Comparison of ENCODE assay signal across 1 cellular context in the genomic region with DNA sequence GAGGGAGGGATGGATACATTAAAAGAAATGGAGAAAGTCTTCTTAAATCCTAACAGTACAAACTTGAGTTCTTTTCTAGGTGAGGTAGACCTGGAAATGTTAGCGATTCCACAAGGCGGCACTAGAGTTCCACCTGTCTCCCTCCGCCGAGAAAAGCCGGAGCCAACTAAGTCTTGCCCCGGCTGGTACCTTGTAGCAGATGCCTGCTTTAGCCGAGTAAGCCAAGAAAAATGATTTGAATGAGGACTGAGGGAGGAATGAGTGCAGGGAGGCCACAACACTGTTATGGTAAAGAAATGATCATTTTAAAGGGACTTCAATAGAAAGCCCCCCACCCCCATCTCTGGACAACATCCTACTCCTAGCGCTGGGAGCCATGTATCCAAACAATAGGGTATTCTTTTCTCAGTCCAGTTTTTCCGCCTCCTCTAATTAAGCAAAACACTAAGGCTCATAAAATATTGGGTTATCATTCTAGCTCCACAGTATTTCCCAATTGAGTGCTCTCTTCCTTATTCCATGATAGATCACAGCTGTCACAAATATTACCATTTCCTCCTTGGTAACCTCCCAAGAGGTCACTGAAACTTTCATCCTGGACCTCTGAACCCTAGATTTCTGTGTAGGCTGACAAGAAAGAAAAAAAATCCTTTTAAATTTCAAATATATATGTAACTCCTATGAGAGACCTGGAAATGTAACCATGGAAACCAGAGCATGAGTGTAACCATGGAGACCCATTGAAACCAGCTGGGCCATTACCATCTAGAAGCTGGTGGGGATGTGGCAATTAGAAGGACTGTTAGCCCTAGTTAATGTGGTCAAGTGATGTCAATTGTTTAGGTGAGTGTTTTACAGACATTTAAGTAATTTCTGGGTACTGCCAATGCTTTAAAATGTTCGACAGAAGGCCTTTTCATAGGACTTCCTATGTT.
TF ChIP-seq lines count a peak whose summit lies in the region.

No MANE protein-coding gene starts in this region.

TF ChIP-seq in HEK293, 187 proteins besides CTCF, POLR2A, EP300 and RAD21 (continued from another document):
- TF ChIP-seq, protein P1, sequence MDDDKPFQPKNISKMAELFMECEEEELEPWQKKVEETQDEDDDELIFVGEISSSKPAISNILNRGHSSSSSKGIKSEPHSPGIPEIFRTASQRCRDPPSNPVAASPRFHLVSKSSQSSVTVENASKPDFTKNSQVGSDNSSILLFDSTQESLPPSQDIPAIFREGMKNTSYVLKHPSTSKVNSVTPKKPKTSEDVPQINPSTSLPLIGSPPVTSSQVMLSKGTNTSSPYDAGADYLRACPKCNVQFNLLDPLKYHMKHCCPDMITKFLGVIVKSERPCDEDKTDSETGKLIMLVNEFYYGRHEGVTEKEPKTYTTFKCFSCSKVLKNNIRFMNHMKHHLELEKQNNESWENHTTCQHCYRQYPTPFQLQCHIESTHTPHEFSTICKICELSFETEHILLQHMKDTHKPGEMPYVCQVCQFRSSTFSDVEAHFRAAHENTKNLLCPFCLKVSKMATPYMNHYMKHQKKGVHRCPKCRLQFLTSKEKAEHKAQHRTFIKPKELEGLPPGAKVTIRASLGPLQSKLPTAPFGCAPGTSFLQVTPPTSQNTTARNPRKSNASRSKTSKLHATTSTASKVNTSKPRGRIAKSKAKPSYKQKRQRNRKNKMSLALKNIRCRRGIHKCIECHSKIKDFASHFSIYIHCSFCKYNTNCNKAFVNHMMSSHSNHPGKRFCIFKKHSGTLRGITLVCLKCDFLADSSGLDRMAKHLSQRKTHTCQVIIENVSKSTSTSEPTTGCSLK (tag by site-specific recombination; IDR thresholded peaks at IDR 0.05): no peak
- TF ChIP-seq, protein P2, sequence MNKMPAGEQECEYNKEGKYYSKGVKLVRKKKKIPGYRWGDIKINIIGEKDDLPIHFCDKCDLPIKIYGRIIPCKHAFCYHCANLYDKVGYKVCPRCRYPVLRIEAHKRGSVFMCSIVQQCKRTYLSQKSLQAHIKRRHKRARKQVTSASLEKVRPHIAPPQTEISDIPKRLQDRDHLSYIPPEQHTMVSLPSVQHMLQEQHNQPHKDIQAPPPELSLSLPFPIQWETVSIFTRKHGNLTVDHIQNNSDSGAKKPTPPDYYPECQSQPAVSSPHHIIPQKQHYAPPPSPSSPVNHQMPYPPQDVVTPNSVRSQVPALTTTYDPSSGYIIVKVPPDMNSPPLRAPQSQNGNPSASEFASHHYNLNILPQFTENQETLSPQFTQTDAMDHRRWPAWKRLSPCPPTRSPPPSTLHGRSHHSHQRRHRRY (tag by site-specific recombination; IDR thresholded peaks at IDR 0.05): no peak
- peak; percentile 42; the same call in 1 of the 2 replicates for TF ChIP-seq MYNN (tag by site-specific recombination; IDR thresholded peaks at IDR 0.05; ENCODE audit: borderline replicate concordance)
- no peak for TF ChIP-seq ZNF596 (tag by site-specific recombination; IDR thresholded peaks at IDR 0.05)
- no peak for TF ChIP-seq ZNF514 (tag by site-specific recombination; IDR thresholded peaks at IDR 0.05)
- peak; percentile 28; the same call in 1 of the 2 replicates for TF ChIP-seq ZNF629 (tag by site-specific recombination; IDR thresholded peaks at IDR 0.05)
- no peak for TF ChIP-seq ZNF707 (tag by site-specific recombination; IDR thresholded peaks at IDR 0.05)
- TF ChIP-seq, protein P3, sequence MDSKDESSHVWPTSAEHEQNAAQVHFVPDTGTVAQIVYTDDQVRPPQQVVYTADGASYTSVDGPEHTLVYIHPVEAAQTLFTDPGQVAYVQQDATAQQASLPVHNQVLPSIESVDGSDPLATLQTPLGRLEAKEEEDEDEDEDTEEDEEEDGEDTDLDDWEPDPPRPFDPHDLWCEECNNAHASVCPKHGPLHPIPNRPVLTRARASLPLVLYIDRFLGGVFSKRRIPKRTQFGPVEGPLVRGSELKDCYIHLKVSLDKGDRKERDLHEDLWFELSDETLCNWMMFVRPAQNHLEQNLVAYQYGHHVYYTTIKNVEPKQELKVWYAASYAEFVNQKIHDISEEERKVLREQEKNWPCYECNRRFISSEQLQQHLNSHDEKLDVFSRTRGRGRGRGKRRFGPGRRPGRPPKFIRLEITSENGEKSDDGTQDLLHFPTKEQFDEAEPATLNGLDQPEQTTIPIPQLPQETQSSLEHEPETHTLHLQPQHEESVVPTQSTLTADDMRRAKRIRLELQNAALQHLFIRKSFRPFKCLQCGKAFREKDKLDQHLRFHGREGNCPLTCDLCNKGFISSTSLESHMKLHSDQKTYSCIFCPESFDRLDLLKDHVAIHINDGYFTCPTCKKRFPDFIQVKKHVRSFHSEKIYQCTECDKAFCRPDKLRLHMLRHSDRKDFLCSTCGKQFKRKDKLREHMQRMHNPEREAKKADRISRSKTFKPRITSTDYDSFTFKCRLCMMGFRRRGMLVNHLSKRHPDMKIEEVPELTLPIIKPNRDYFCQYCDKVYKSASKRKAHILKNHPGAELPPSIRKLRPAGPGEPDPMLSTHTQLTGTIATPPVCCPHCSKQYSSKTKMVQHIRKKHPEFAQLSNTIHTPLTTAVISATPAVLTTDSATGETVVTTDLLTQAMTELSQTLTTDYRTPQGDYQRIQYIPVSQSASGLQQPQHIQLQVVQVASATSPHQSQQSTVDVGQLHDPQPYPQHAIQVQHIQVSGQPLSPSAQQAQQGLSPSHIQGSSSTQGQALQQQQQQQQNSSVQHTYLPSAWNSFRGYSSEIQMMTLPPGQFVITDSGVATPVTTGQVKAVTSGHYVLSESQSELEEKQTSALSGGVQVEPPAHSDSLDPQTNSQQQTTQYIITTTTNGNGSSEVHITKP (tag by site-specific recombination; IDR thresholded peaks at IDR 0.05): peak; percentile 40
- no peak for TF ChIP-seq ZNF202 (tag by site-specific recombination; IDR thresholded peaks at IDR 0.05; ENCODE audit: borderline replicate concordance)
- no peak for TF ChIP-seq ZNF302 (tag by site-specific recombination; IDR thresholded peaks at IDR 0.05; ENCODE audit: low read depth)
- no peak for TF ChIP-seq ZBTB7A (tag by site-specific recombination; IDR thresholded peaks at IDR 0.05; ENCODE audit: low read depth)
- TF ChIP-seq, protein P4, sequence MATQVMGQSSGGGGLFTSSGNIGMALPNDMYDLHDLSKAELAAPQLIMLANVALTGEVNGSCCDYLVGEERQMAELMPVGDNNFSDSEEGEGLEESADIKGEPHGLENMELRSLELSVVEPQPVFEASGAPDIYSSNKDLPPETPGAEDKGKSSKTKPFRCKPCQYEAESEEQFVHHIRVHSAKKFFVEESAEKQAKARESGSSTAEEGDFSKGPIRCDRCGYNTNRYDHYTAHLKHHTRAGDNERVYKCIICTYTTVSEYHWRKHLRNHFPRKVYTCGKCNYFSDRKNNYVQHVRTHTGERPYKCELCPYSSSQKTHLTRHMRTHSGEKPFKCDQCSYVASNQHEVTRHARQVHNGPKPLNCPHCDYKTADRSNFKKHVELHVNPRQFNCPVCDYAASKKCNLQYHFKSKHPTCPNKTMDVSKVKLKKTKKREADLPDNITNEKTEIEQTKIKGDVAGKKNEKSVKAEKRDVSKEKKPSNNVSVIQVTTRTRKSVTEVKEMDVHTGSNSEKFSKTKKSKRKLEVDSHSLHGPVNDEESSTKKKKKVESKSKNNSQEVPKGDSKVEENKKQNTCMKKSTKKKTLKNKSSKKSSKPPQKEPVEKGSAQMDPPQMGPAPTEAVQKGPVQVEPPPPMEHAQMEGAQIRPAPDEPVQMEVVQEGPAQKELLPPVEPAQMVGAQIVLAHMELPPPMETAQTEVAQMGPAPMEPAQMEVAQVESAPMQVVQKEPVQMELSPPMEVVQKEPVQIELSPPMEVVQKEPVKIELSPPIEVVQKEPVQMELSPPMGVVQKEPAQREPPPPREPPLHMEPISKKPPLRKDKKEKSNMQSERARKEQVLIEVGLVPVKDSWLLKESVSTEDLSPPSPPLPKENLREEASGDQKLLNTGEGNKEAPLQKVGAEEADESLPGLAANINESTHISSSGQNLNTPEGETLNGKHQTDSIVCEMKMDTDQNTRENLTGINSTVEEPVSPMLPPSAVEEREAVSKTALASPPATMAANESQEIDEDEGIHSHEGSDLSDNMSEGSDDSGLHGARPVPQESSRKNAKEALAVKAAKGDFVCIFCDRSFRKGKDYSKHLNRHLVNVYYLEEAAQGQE (tag by site-specific recombination; IDR thresholded peaks at IDR 0.05): no peak
- TF ChIP-seq, protein P5, sequence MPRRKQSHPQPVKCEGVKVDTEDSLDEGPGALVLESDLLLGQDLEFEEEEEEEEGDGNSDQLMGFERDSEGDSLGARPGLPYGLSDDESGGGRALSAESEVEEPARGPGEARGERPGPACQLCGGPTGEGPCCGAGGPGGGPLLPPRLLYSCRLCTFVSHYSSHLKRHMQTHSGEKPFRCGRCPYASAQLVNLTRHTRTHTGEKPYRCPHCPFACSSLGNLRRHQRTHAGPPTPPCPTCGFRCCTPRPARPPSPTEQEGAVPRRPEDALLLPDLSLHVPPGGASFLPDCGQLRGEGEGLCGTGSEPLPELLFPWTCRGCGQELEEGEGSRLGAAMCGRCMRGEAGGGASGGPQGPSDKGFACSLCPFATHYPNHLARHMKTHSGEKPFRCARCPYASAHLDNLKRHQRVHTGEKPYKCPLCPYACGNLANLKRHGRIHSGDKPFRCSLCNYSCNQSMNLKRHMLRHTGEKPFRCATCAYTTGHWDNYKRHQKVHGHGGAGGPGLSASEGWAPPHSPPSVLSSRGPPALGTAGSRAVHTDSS (tag by site-specific recombination; IDR thresholded peaks at IDR 0.05): no peak
- 0 out of 2 replicates have a peak, but pooled peaks have one; percentile 12 for TF ChIP-seq ZEB2 (tag by site-specific recombination; IDR thresholded peaks at IDR 0.05)
- TF ChIP-seq ZNF404 (tag by site-specific recombination; IDR thresholded peaks at IDR 0.05): no peak
- no peak for TF ChIP-seq ZNF2 (tag by site-specific recombination; IDR thresholded peaks at IDR 0.05)
- TF ChIP-seq ZNF623 (tag by site-specific recombination; IDR thresholded peaks at IDR 0.05): no peak
- no peak for TF ChIP-seq ZNF140 (tag by site-specific recombination; IDR thresholded peaks at IDR 0.05)
- TF ChIP-seq ZSCAN30 (tag by site-specific recombination; IDR thresholded peaks at IDR 0.05): peak; percentile 63
- TF ChIP-seq, protein P6, sequence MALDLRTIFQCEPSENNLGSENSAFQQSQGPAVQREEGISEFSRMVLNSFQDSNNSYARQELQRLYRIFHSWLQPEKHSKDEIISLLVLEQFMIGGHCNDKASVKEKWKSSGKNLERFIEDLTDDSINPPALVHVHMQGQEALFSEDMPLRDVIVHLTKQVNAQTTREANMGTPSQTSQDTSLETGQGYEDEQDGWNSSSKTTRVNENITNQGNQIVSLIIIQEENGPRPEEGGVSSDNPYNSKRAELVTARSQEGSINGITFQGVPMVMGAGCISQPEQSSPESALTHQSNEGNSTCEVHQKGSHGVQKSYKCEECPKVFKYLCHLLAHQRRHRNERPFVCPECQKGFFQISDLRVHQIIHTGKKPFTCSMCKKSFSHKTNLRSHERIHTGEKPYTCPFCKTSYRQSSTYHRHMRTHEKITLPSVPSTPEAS (tag by site-specific recombination; IDR thresholded peaks at IDR 0.05): no peak
- TF ChIP-seq, protein P7, sequence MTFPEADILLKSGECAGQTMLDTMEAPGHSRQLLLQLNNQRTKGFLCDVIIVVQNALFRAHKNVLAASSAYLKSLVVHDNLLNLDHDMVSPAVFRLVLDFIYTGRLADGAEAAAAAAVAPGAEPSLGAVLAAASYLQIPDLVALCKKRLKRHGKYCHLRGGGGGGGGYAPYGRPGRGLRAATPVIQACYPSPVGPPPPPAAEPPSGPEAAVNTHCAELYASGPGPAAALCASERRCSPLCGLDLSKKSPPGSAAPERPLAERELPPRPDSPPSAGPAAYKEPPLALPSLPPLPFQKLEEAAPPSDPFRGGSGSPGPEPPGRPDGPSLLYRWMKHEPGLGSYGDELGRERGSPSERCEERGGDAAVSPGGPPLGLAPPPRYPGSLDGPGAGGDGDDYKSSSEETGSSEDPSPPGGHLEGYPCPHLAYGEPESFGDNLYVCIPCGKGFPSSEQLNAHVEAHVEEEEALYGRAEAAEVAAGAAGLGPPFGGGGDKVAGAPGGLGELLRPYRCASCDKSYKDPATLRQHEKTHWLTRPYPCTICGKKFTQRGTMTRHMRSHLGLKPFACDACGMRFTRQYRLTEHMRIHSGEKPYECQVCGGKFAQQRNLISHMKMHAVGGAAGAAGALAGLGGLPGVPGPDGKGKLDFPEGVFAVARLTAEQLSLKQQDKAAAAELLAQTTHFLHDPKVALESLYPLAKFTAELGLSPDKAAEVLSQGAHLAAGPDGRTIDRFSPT (tag by site-specific recombination; IDR thresholded peaks at IDR 0.05): peak; percentile 33; the same call in 1 of the 2 replicates
- no peak for TF ChIP-seq ZNF10 (tag by site-specific recombination; IDR thresholded peaks at IDR 0.05)
- 0 out of 2 replicates have a peak, but pooled peaks have one; percentile 49 for TF ChIP-seq ZNF561 (tag by site-specific recombination; IDR thresholded peaks at IDR 0.05; ENCODE audit: borderline replicate concordance)
- no peak for TF ChIP-seq FEZF1 (tag by site-specific recombination; IDR thresholded peaks at IDR 0.05)
- no peak for TF ChIP-seq ZNF416 (tag by site-specific recombination; IDR thresholded peaks at IDR 0.05)
- no peak for TF ChIP-seq ZNF621 (tag by site-specific recombination; IDR thresholded peaks at IDR 0.05)
- TF ChIP-seq SALL2 (tag by site-specific recombination; IDR thresholded peaks at IDR 0.05; ENCODE audit: borderline replicate concordance): no peak
- TF ChIP-seq SP7 (tag by site-specific recombination; IDR thresholded peaks at IDR 0.05): 0 out of 2 replicates have a peak, but pooled peaks have one; percentile 20
- no peak for TF ChIP-seq ZNF785 (tag by site-specific recombination; IDR thresholded peaks at IDR 0.05)
- TF ChIP-seq ZNF791 (tag by site-specific recombination; IDR thresholded peaks at IDR 0.05): no peak
- TF ChIP-seq, protein P8, sequence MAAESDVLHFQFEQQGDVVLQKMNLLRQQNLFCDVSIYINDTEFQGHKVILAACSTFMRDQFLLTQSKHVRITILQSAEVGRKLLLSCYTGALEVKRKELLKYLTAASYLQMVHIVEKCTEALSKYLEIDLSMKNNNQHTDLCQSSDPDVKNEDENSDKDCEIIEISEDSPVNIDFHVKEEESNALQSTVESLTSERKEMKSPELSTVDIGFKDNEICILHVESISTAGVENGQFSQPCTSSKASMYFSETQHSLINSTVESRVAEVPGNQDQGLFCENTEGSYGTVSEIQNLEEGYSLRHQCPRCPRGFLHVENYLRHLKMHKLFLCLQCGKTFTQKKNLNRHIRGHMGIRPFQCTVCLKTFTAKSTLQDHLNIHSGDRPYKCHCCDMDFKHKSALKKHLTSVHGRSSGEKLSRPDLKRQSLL (tag by site-specific recombination; IDR thresholded peaks at IDR 0.05): no peak; the same call in 1 of the 2 replicates
- TF ChIP-seq ZNF341 (tag by site-specific recombination; IDR thresholded peaks at IDR 0.05; ENCODE audit: low read depth): no peak
- no peak for TF ChIP-seq ZNF292 (tag by site-specific recombination; IDR thresholded peaks at IDR 0.05; ENCODE audit: borderline replicate concordance, low read depth)
- no peak for TF ChIP-seq ZNF426 (tag by site-specific recombination; IDR thresholded peaks at IDR 0.05)
